Comparison of ENCODE assay signal across 9 cellular contexts in the genomic region with DNA sequence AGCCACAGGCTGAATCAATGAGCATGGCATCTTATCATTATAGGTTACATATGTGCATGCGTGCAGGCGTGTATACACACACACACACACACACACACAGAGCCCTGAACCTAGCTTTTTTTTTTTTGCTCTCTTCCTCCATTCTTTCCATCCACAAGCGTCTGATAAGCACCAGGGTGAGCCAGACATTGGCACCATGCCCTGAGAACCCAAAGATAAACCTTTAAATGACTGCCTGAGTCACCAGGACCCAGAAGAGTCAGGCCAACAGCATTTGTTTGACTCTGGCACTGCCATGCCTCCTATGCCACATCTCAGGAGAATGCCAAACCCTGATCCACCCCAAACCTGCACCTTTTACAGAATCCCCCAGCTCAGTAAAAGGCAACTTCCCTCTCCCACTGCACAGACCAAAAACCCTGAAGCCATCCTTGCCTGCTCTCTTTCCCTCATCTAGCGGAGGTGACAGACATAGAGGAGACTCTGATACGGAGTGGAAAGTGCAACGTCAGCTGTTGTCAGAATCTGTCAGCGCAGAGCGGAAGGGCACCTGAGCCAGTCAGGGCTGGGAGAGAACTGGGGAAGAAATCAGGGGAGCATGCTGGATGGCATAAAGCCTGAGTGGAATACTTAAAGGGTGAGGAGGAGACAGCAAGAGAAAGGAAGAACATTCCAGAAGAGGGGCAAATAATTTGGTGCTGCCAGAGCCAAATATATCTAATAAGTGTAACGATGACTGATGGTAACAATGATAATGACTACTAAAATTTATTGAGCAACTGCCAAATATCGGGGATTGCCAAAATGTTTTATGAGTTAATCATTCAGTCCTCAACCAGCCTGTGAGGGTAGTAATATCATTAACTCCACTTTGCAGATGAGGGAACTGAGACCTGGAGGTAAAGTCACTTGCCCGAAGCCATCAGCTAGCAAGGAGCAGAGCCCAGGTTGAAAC. TPM values are rescaled to one million over a fixed set of nuclear protein-coding genes. Genes with fewer than 3 reads are reported as not detected.
DNase-seq lines count a peak whose midpoint lies in the region; ATAC-seq, FAIRE-seq and TF ChIP-seq lines count a peak whose summit lies in the region.
"Had no signal": no experiment of that assay in that cellular context is flagged by ENCODE, and none has a peak within 500 bp of the region (broad histone marks: within the 10 kb centered on the region; RNA-seq: fewer than 3 reads in every experiment).

No MANE protein-coding gene starts in this region.

- no peak for ATAC-seq in HG03439 (IDR thresholded peaks at IDR 0.05; ENCODE audit: unreplicated experiment)

- TF ChIP-seq POLR2A in erythroblast (IDR thresholded peaks at IDR 0.05; ENCODE audit: low read length) = peak; percentile 15
- TF ChIP-seq POLR2A in GM12892 (IDR thresholded peaks at IDR 0.05; ENCODE audit: low read depth, low read length) = no peak

- peak; percentile 10 for DNase-seq in activated gamma-delta T cell treated with anti-CD3 and anti-CD28 coated beads, Interleukin-2, amount 50 U/mL, for 16 hours (ENCODE audit: low read depth)
- DNase-seq in activated gamma-delta T cell treated with Interleukin-2 at 50 U/mL for 16 hours (no peak), erythroblast (lab: John Stamatoyannopoulos, UW) (peak; percentile 95 to 96), pulmonary artery endothelial cell (ENCODE audit: low read depth, low spot score) (peak; percentile 87), GM12892 (ENCODE audit: insufficient read length) (no peak), NCI-H1436 treated with DMSO at 0.1 percent for 48 hours (lab: John Stamatoyannopoulos, UW) (no peak)
- peak; percentile 72 for DNase-seq in activated CD4-positive, alpha-beta T cell treated with anti-CD3 and anti-CD28 coated beads for 48 hours

- no peak for FAIRE-seq in GM12892 (lab: Jason Lieb, UNC)
- FAIRE-seq: G401.6 had no signal

RNA-seq across cellular contexts. Expression of gene PARP12, which starts 3.2 kb away (rescaled TPM):
- 52.8 and 55.5 TPM in 2 replicates for total RNA-seq in pulmonary artery endothelial cell
- polyA plus RNA-seq in GM12892 (2012; ENCODE audit: missing spikeins) = 12.1 TPM

Comparison
In these comparisons a context has a peak if more than half of its experiments do, and no peak if none do; other contexts are left out.
1. DNase-seq: peak in activated gamma-delta T cell treated with anti-CD3 and anti-CD28 coated beads, Interleukin-2, amount 50 U/mL, for 16 hours (single experiment), activated CD4-positive, alpha-beta T cell treated with anti-CD3 and anti-CD28 coated beads for 48 hours (single experiment), erythroblast (2 of 2) and pulmonary artery endothelial cell (single experiment); none in activated gamma-delta T cell treated with Interleukin-2 at 50 U/mL for 16 hours (single experiment), GM12892 (single experiment) and NCI-H1436 treated with DMSO at 0.1 percent for 48 hours (single experiment).